ENCODE assay signal across 8 cellular contexts in genomic region chr16:30922420-30922959, GRCh38. TPM values are rescaled to one million over a fixed set of nuclear protein-coding genes. Genes with fewer than 3 reads are reported as not detected.
DNase-seq lines count a peak whose midpoint lies in the region; ATAC-seq lines count a peak whose summit lies in the region.

No MANE protein-coding gene starts in this region.

- no peaks in the 10 kb centered on the region for H3K36me3 ChIP-seq in endocrine pancreas (ENCODE audit: control insufficient read depth, insufficient read depth, low read length)
- peaks cover 5% of the 10 kb centered on the region for H3K36me3 ChIP-seq in mesendoderm (ENCODE audit: control insufficient read depth, insufficient read depth, low read length)

- H2BK15ac ChIP-seq in mesendoderm (replicated peaks; ENCODE audit: low read depth) = no peak overlapping the region

- H3K23ac ChIP-seq in mesendoderm (ENCODE audit: low read length) = no peak overlapping the region

- no peak overlapping the region for H3K4ac ChIP-seq in mesendoderm (ENCODE audit: low read depth, low read length)

- H3K4me1 ChIP-seq in endocrine pancreas (ENCODE audit: control insufficient read depth, insufficient read depth, low read length) = no peaks in the 10 kb centered on the region
- H3K4me1 ChIP-seq in mesendoderm (ENCODE audit: control insufficient read depth, low read depth, low read length) = no peaks in the 10 kb centered on the region

- H3K27me3 ChIP-seq in endocrine pancreas (ENCODE audit: control insufficient read depth, insufficient read depth, low read length) = no peaks in the 10 kb centered on the region
- H3K27me3 ChIP-seq in mesendoderm (ENCODE audit: insufficient read depth, low read length, poor library complexity) = no peaks in the 10 kb centered on the region

- H3K4me3 ChIP-seq in endocrine pancreas (ENCODE audit: control insufficient read depth, insufficient read depth, low read length) = peak overlapping the region; percentile 79
- H3K4me3 ChIP-seq in mesendoderm (ENCODE audit: low read length) = peak overlapping the region; percentile 82

- peak; percentile 97 for DNase-seq in CMK (ENCODE audit: low read depth)
- peak in 75 of 76 experiments; percentile 93 to 100 (median 98) for DNase-seq in HUDEP-2 (lab: John Stamatoyannopoulos, UW; ENCODE audit: unreplicated experiment in 76 of 76)
- peak; percentile 99 for DNase-seq in NOMO-1 treated with dmso at 0.1 percent for 144 hours (lab: John Stamatoyannopoulos, UW; ENCODE audit: unreplicated experiment)
- peak; percentile 100 for DNase-seq in activated CD8-positive, alpha-beta memory T cell treated with anti-CD3 and anti-CD28 coated beads, Interleukin-2, amount 50 U/mL, for 24 hours (ENCODE audit: extremely low read depth)
- peak; percentile 100 for DNase-seq in mesendoderm
- DNase-seq in stimulated activated CD8-positive, alpha-beta memory T cell treated with anti-CD3 and anti-CD28 coated beads, Interleukin-12 subunit alpha, Interleukin-12 subunit beta, amount 100 ng/mL, for 4 hours (ENCODE audit: low read depth) = peak; percentile 99

- peak overlapping the region; percentile 25 for H3K18ac ChIP-seq in mesendoderm (ENCODE audit: low read length)

- peaks cover 12% of the 10 kb centered on the region for H3K79me2 ChIP-seq in mesendoderm (ENCODE audit: control insufficient read depth, insufficient read depth, low read length)

- H2BK5ac ChIP-seq in mesendoderm (ENCODE audit: low read length) = peak overlapping the region; percentile 93

- peak overlapping the region; percentile 86 for H3K27ac ChIP-seq in mesendoderm (ENCODE audit: low read depth, low read length)

- no peaks in the 10 kb centered on the region for H3K9me3 ChIP-seq in endocrine pancreas (ENCODE audit: control insufficient read depth, low read length)

- no peak overlapping the region for H4K8ac ChIP-seq in mesendoderm (ENCODE audit: low read depth, low read length)

- peak; percentile 61 for ATAC-seq in GM21390 (IDR thresholded peaks at IDR 0.05; ENCODE audit: unreplicated experiment)

- no peak overlapping the region for H2AK5ac ChIP-seq in mesendoderm (ENCODE audit: low read length)

- peak overlapping the region; percentile 26 for H4K5ac ChIP-seq in mesendoderm (ENCODE audit: low read length)

- peak overlapping the region; percentile 91 for H3K9ac ChIP-seq in endocrine pancreas (ENCODE audit: control insufficient read depth, insufficient read depth, low read length)
- H3K9ac ChIP-seq in mesendoderm (ENCODE audit: low read length) = peak overlapping the region; percentile 93

- WGBS in mesendoderm (ENCODE audit: extremely low coverage, insufficient coverage, low lambda C conversion rate) = no CpG with 5 or more reads among the region's 42 CpGs

- H3K56ac ChIP-seq in mesendoderm (ENCODE audit: low read length) = peak overlapping the region; percentile 99

- H3K4me2 ChIP-seq in mesendoderm (ENCODE audit: low read length) = peak overlapping the region; percentile 96

- peaks cover 10% of the 10 kb centered on the region for H3K79me1 ChIP-seq in mesendoderm (ENCODE audit: low read length)

- no peak overlapping the region for H2BK120ac ChIP-seq in mesendoderm (ENCODE audit: low read depth, low read length)

RNA-seq across cellular contexts. Expression of gene FBXL19, which starts 0.9 kb away (rescaled TPM):
- polyA plus RNA-seq in mesendoderm (2013, experiment 1 of 2) = 46.9 TPM
- 47.5 TPM for polyA plus RNA-seq in mesendoderm (2013, experiment 2 of 2)

RNA-seq across cellular contexts. Expression of gene CTF1, which starts 26.1 kb away (rescaled TPM):
- polyA plus RNA-seq in mesendoderm (2013, experiment 1 of 2) = 1.7 TPM
- 1.6 TPM for polyA plus RNA-seq in mesendoderm (2013, experiment 2 of 2)

RNA-seq across cellular contexts. Expression of gene ORAI3, which starts 26.4 kb away (rescaled TPM):
- 3.6 TPM for polyA plus RNA-seq in mesendoderm (2013, experiment 1 of 2)
- polyA plus RNA-seq in mesendoderm (2013, experiment 2 of 2) = 3.5 TPM

RNA-seq across cellular contexts. Expression of gene BCL7C, which starts 28.6 kb away (rescaled TPM):
- 24.5 TPM for polyA plus RNA-seq in mesendoderm (2013, experiment 1 of 2)
- polyA plus RNA-seq in mesendoderm (2013, experiment 2 of 2) = 23.1 TPM

RNA-seq across cellular contexts. Expression of gene SETD1A, which starts 35.1 kb away (rescaled TPM):
- polyA plus RNA-seq in mesendoderm (2013, experiment 1 of 2) = 27.7 TPM
- 25.3 TPM for polyA plus RNA-seq in mesendoderm (2013, experiment 2 of 2)

Comparison
In these comparisons a context has a peak if more than half of its experiments do, and no peak if none do; other contexts are left out.
1. Peak in every context shown above with its lines: DNase-seq, ATAC-seq, H3K4me3 ChIP-seq and H3K27ac ChIP-seq.